Comparison of ENCODE assay signal across 21 cellular contexts in genomic region chr17:76993636-76994035, GRCh38.
A peak's percentile ranks its signal among the peaks of the same experiment; 100 is the strongest.
DNase-seq lines count a peak whose midpoint lies in the region; ATAC-seq and TF ChIP-seq lines count a peak whose summit lies in the region.
"Had no signal": no experiment of that assay in that cellular context is flagged by ENCODE, and none has a peak within 500 bp of the region (broad histone marks: within the 10 kb centered on the region; RNA-seq: fewer than 3 reads in every experiment).

No MANE protein-coding gene starts in this region.

- no peaks in the 10 kb centered on the region for H3K79me2 ChIP-seq in DND-41 (ENCODE audit: insufficient read depth, low read length)

- no peaks in the 10 kb centered on the region for H3K9me3 ChIP-seq in CD4-positive, alpha-beta T cell (ENCODE audit: control insufficient read depth, low read length)
- H3K9me3 ChIP-seq in DND-41 (ENCODE audit: insufficient read depth, low read length, severe bottlenecking) = no peaks in the 10 kb centered on the region
- H3K9me3 ChIP-seq: sigmoid colon, transverse colon had no signal

- CTCF ChIA-PET in CD4-positive, alpha-beta T cell (lab: Charles Lee) = no interaction called here

- TF ChIP-seq CTCF in CD4-positive, alpha-beta T cell (IDR thresholded peaks at IDR 0.05) = no peak
- TF ChIP-seq CTCF in DND-41 (IDR thresholded peaks at IDR 0.05; ENCODE audit: borderline replicate concordance, extremely low read depth, low read length, poor library complexity, severe bottlenecking) (no peak), natural killer cell (IDR thresholded peaks at IDR 0.05) (no peak)

- no peak overlapping the region for H3K27ac ChIP-seq in CD4-positive, alpha-beta T cell (ENCODE audit: low read depth, low read length)
- H3K27ac ChIP-seq in DND-41 (ENCODE audit: low read length) = no peak overlapping the region
- H3K27ac ChIP-seq: GM23248, sigmoid colon, transverse colon had no signal

- no peaks in the 10 kb centered on the region for H3K27me3 Mint-ChIP-seq in CD4-positive, alpha-beta T cell
- H3K27me3 Mint-ChIP-seq in central memory CD8-positive, alpha-beta T cell = no peaks in the 10 kb centered on the region
- H3K27me3 Mint-ChIP-seq in natural killer cell (ENCODE audit: low read depth in 2 of 2) = no peaks in the 10 kb centered on the region
- H3K27me3 Mint-ChIP-seq: activated naive CD4-positive, alpha-beta T cell treated with anti-CD3 and anti-CD28 coated beads, Interleukin-2, amount 50 U/mL, for 24 hours had no signal

- peak overlapping the region; percentile 86 for H3K27ac Mint-ChIP-seq in CD4-positive, alpha-beta T cell
- peak overlapping the region; percentile 44 for H3K27ac Mint-ChIP-seq in central memory CD8-positive, alpha-beta T cell (ENCODE audit: low read depth)
- H3K27ac Mint-ChIP-seq in natural killer cell = no peak overlapping the region
- H3K27ac Mint-ChIP-seq: CD14-positive monocyte, IgD-negative memory B cell had no signal

- H3K4me3 ChIP-seq in DND-41 (ENCODE audit: low read depth in 1 of 2, low read length in 2 of 2) = no peak overlapping the region
- H3K4me3 ChIP-seq: GM23248, sigmoid colon, transverse colon had no signal

- no peaks in the 10 kb centered on the region for H3K36me3 ChIP-seq in DND-41 (ENCODE audit: insufficient read depth, low read length)
- H3K36me3 ChIP-seq: sigmoid colon, transverse colon had no signal

- no peak overlapping the region for H3K4me2 ChIP-seq in DND-41 (ENCODE audit: insufficient read depth, low read length)

- intact Hi-C loops in CD4-positive, alpha-beta T cell (cut with DNase I, micrococcal nuclease) = no loop called here
- intact Hi-C loops in posterior vena cava (cut with DNase I) = no loop called here
- intact Hi-C loops in natural killer cell (cut with micrococcal nuclease) = no loop called here

- no peak overlapping the region for H3K4me3 Mint-ChIP-seq in CD4-positive, alpha-beta T cell
- no peak overlapping the region for H3K4me3 Mint-ChIP-seq in central memory CD8-positive, alpha-beta T cell
- H3K4me3 Mint-ChIP-seq in natural killer cell = no peak overlapping the region
- H3K4me3 Mint-ChIP-seq: activated naive CD4-positive, alpha-beta T cell treated with anti-CD3 and anti-CD28 coated beads, Interleukin-2, amount 50 U/mL, for 24 hours; CD14-positive monocyte; IgD-negative memory B cell had no signal

- no peaks in the 10 kb centered on the region for H3K27me3 ChIP-seq in CD4-positive, alpha-beta T cell (ENCODE audit: control insufficient read depth, insufficient read depth, low read length)
- H3K27me3 ChIP-seq in DND-41 (ENCODE audit: insufficient read depth, low read length, poor library complexity) = no peaks in the 10 kb centered on the region

- H3K4me1 ChIP-seq in DND-41 (ENCODE audit: insufficient read depth, low read length) = peaks cover 36% of the 10 kb centered on the region
- H3K4me1 ChIP-seq: sigmoid colon, transverse colon had no signal

- no peak overlapping the region for H3K9ac ChIP-seq in DND-41 (ENCODE audit: low read depth, low read length)
- H3K9ac ChIP-seq: GM23248 had no signal

- ATAC-seq in CD4-positive, alpha-beta T cell (ENCODE audit: poor library complexity) = no peak
- ATAC-seq in DND-41 (ENCODE audit: insufficient read depth, low read depth) (no peak), natural killer cell (no peak), HG03432 (IDR thresholded peaks at IDR 0.05; ENCODE audit: unreplicated experiment) (no peak)
- no peak for ATAC-seq in central memory CD8-positive, alpha-beta T cell (replicated peaks; ENCODE audit: extremely low read depth, poor library complexity, severe bottlenecking)
- ATAC-seq: left colon had no signal

- peaks cover 48% of the 10 kb centered on the region for H3K4me1 Mint-ChIP-seq in CD4-positive, alpha-beta T cell (ENCODE audit: low read depth)
- peaks cover 17% of the 10 kb centered on the region for H3K4me1 Mint-ChIP-seq in central memory CD8-positive, alpha-beta T cell
- H3K4me1 Mint-ChIP-seq in natural killer cell = peaks cover 11 to 23% of the 10 kb centered on the region in 2 donors

- no peak for DNase-seq in CD4-positive, alpha-beta T cell
- peak; percentile 32 for DNase-seq in DND-41
- DNase-seq in central memory CD8-positive, alpha-beta T cell (ENCODE audit: low spot score in 2 of 2) = no peak
- peak; percentile 32 for DNase-seq in posterior vena cava (ENCODE audit: low spot score)
- no peak for DNase-seq in natural killer cell
- no peak for DNase-seq in NCI-H187 (lab: John Stamatoyannopoulos, UW)
- DNase-seq: activated CD4-positive, alpha-beta T cell treated with anti-CD3 and anti-CD28 coated beads, Interleukin-2, amount 50 U/mL, for 4 hours; activated CD8-positive, alpha-beta memory T cell treated with anti-CD3 and anti-CD28 coated beads, Interleukin-2, amount 50 U/mL, for 48 hours; effector memory CD4-positive, alpha-beta T cell; GM23248; left colon; NCI-H1048; NCI-H446; sigmoid colon; stimulated activated CD4-positive, alpha-beta T cell treated with anti-CD3 and anti-CD28 coated beads, Interleukin-12 subunit alpha, Interleukin-12 subunit beta, amount 100 ng/mL, for 4 hours; stimulated activated CD4-positive, alpha-beta T cell treated with anti-CD3 and anti-CD28 coated beads, Interleukin-2, amount 100 ng/mL, for 48 hours; transverse colon had no signal

- no peaks in the 10 kb centered on the region for H4K20me1 ChIP-seq in DND-41 (ENCODE audit: insufficient read depth, low read length)

- H3K9me3 Mint-ChIP-seq in CD4-positive, alpha-beta T cell = no peaks in the 10 kb centered on the region
- H3K9me3 Mint-ChIP-seq in central memory CD8-positive, alpha-beta T cell = no peaks in the 10 kb centered on the region
- H3K9me3 Mint-ChIP-seq in natural killer cell = no peaks in the 10 kb centered on the region
- H3K9me3 Mint-ChIP-seq: activated naive CD4-positive, alpha-beta T cell treated with anti-CD3 and anti-CD28 coated beads, Interleukin-2, amount 50 U/mL, for 24 hours; CD14-positive monocyte; IgD-negative memory B cell had no signal

- no peaks in the 10 kb centered on the region for H3K36me3 Mint-ChIP-seq in CD4-positive, alpha-beta T cell (ENCODE audit: low read depth)
- peaks cover 2% of the 10 kb centered on the region for H3K36me3 Mint-ChIP-seq in central memory CD8-positive, alpha-beta T cell (ENCODE audit: insufficient read depth)
- no peaks in the 10 kb centered on the region for H3K36me3 Mint-ChIP-seq in natural killer cell
- H3K36me3 Mint-ChIP-seq: activated naive CD4-positive, alpha-beta T cell treated with anti-CD3 and anti-CD28 coated beads, Interleukin-2, amount 50 U/mL, for 24 hours; CD14-positive monocyte; IgD-negative memory B cell had no signal

- POLR2A ChIA-PET in CD4-positive, alpha-beta T cell (lab: Charles Lee) = no interaction called here

- H2AFZ ChIP-seq in DND-41 (ENCODE audit: low read depth, low read length) = no peak overlapping the region
- H2AFZ ChIP-seq: GM23248 had no signal

Comparison
In these comparisons a context has a peak if more than half of its experiments do, and no peak if none do; other contexts are left out.
1. DNase-seq: peak in DND-41 (single experiment) and posterior vena cava (single experiment); none in CD4-positive, alpha-beta T cell (0 of 10), central memory CD8-positive, alpha-beta T cell (0 of 2), natural killer cell (single experiment) and NCI-H187 (0 of 2).
2. H3K27ac Mint-ChIP-seq: peak in CD4-positive, alpha-beta T cell (single experiment) and central memory CD8-positive, alpha-beta T cell (single experiment); none in natural killer cell (0 of 2).